Comparison of ENCODE assay signal across 10 cellular contexts in genomic region chr1:39683591-39684312, GRCh38. TPM values are rescaled to one million over a fixed set of nuclear protein-coding genes. Genes with fewer than 3 reads are reported as not detected.
DNase-seq lines count a peak whose midpoint lies in the region; ATAC-seq and TF ChIP-seq lines count a peak whose summit lies in the region.
"Had no signal": no experiment of that assay in that cellular context is flagged by ENCODE, and none has a peak within 500 bp of the region (broad histone marks: within the 10 kb centered on the region; RNA-seq: fewer than 3 reads in every experiment).

No MANE protein-coding gene starts in this region.

- POLR2A ChIA-PET in WTC11 (lab: Charles Lee), result interaction anchor here (1.0 kb wide), 1 partner anchor 18 kb away, joined by 3 read pairs; no protein-coding TSS in a partner anchor
- POLR2A ChIA-PET in naive thymus-derived CD4-positive, alpha-beta T cell (lab: Charles Lee), result interaction anchor here (1.1 to 8.2 kb wide), 3 partner anchors 8 to 55 kb away, joined by 3 to 76 read pairs (median 6); partner anchors contain the start of genes HPCAL4, NT5C1A and PPIE

- peak overlapping the region; percentile 29; the same call in 1 of the 2 replicates for H3K4me3 Mint-ChIP-seq in WTC11
- peak overlapping the region in 8 of 10 donors; percentile 23 to 70 (median 58) for H3K4me3 Mint-ChIP-seq in naive thymus-derived CD4-positive, alpha-beta T cell

- no peak overlapping the region for H3K27ac Mint-ChIP-seq in WTC11
- H3K27ac Mint-ChIP-seq in activated naive CD4-positive, alpha-beta T cell treated with anti-CD3 and anti-CD28 coated beads, Interleukin-2, amount 50 U/mL, for 72 hours, result no peak overlapping the region
- peak overlapping the region in 6 of 9 donors; percentile 16 to 75 (median 36) for H3K27ac Mint-ChIP-seq in naive thymus-derived CD4-positive, alpha-beta T cell
- H3K27ac Mint-ChIP-seq: naive B cell had no signal

- no peak for TF ChIP-seq CTCF in WTC11 (IDR thresholded peaks at IDR 0.05)

- peak overlapping the region; percentile 37 for H3K4me3 ChIP-seq in naive thymus-derived CD4-positive, alpha-beta T cell (ENCODE audit: low read length)

- H3K36me3 ChIP-seq in naive thymus-derived CD4-positive, alpha-beta T cell (ENCODE audit: control insufficient read depth in 2 of 3, insufficient read depth in 3 of 3, low read length in 3 of 3), result peaks cover 0 to 5% (median 0%) of the 10 kb centered on the region in 3 experiments

- peak overlapping the region; percentile 60 for H3K27ac ChIP-seq in naive thymus-derived CD4-positive, alpha-beta T cell (ENCODE audit: low read depth, low read length)

- intact Hi-C loops in naive thymus-derived CD4-positive, alpha-beta T cell (cut with micrococcal nuclease), result loop anchor here in 1 of 2 donors (1.0 to 5.0 kb wide), 4 partner anchors 9 to 1681 kb away; partner anchors contain the start of gene NT5C1A

- ATAC-seq in WTC11 (peak; percentile 81), GM21786 (IDR thresholded peaks at IDR 0.05; ENCODE audit: unreplicated experiment) (no peak), GM21360 (IDR thresholded peaks at IDR 0.05; ENCODE audit: unreplicated experiment) (no peak)
- ATAC-seq in activated naive CD4-positive, alpha-beta T cell treated with anti-CD3 and anti-CD28 coated beads, Interleukin-2, amount 50 U/mL, for 72 hours, result peak; percentile 18 to 35
- peak; percentile 75 for ATAC-seq in naive thymus-derived CD4-positive, alpha-beta T cell

- peak; percentile 14 for DNase-seq in CD1c-positive myeloid dendritic cell (ENCODE audit: extremely low spot score)
- peak; percentile 50 for DNase-seq in WTC11 (ENCODE audit: low spot score)
- DNase-seq in activated naive CD4-positive, alpha-beta T cell treated with anti-CD3 and anti-CD28 coated beads, Interleukin-2, amount 50 U/mL, for 72 hours (ENCODE audit: low spot score in 2 of 2), result no peak
- peak in 6 of 9 donors; percentile 39 to 73 (median 57) for DNase-seq in naive thymus-derived CD4-positive, alpha-beta T cell
- no peak for DNase-seq in SHP77 treated with DMSO at 0.1 percent for 48 hours (lab: John Stamatoyannopoulos, UW)
- no peak for DNase-seq in middle frontal gyrus (ENCODE audit: extremely low spot score, low spot score)
- DNase-seq: naive B cell, NCI-H446 had no signal

- H3K27me3 ChIP-seq in naive thymus-derived CD4-positive, alpha-beta T cell (ENCODE audit: control insufficient read depth in 2 of 2, insufficient read depth in 2 of 2, low read length in 2 of 2), result no peaks in the 10 kb centered on the region

- H3K36me3 Mint-ChIP-seq in WTC11, result no peaks in the 10 kb centered on the region; the same call in 1 of the 2 replicates
- peaks cover 6% of the 10 kb centered on the region in 2 donors for H3K36me3 Mint-ChIP-seq in activated naive CD4-positive, alpha-beta T cell treated with anti-CD3 and anti-CD28 coated beads, Interleukin-2, amount 50 U/mL, for 72 hours
- peaks cover 0 to 17% (median 4%) of the 10 kb centered on the region in 5 donors for H3K36me3 Mint-ChIP-seq in naive thymus-derived CD4-positive, alpha-beta T cell

- CTCF ChIA-PET in WTC11 (lab: Charles Lee), result interaction anchor here (0.7 to 1.8 kb wide), 7 partner anchors 10 to 115 kb away, joined by 3 to 10 read pairs (median 4); no protein-coding TSS in a partner anchor
- CTCF ChIA-PET in naive thymus-derived CD4-positive, alpha-beta T cell (lab: Charles Lee), result interaction anchor here (0.7 to 3.5 kb wide), 2 partner anchors 11 to 72 kb away, joined by 3 to 13 read pairs; partner anchors contain the start of gene NT5C1A

- peaks cover 100% of the 10 kb centered on the region for H3K27me3 Mint-ChIP-seq in WTC11 (ENCODE audit: low read depth)
- H3K27me3 Mint-ChIP-seq in naive thymus-derived CD4-positive, alpha-beta T cell, result peaks cover 0 to 46% (median 26%) of the 10 kb centered on the region in 5 donors

- no peaks in the 10 kb centered on the region for H3K9me3 Mint-ChIP-seq in WTC11
- H3K9me3 Mint-ChIP-seq in activated naive CD4-positive, alpha-beta T cell treated with anti-CD3 and anti-CD28 coated beads, Interleukin-2, amount 50 U/mL, for 72 hours, result no peaks in the 10 kb centered on the region
- peaks cover 0 to 2% (median 0%) of the 10 kb centered on the region in 11 donors for H3K9me3 Mint-ChIP-seq in naive thymus-derived CD4-positive, alpha-beta T cell

- H3K4me1 Mint-ChIP-seq in WTC11, result no peaks in the 10 kb centered on the region; the same call in 1 of the 2 replicates
- H3K4me1 Mint-ChIP-seq in naive thymus-derived CD4-positive, alpha-beta T cell, result peaks cover 14 to 55% (median 35%) of the 10 kb centered on the region in 7 donors

- H3K4me1 ChIP-seq in naive thymus-derived CD4-positive, alpha-beta T cell (ENCODE audit: control insufficient read depth in 2 of 2, insufficient read depth in 2 of 2, low read length in 2 of 2), result peaks cover 0 to 36% of the 10 kb centered on the region in 2 donors

- no peaks in the 10 kb centered on the region for H3K9me3 ChIP-seq in naive thymus-derived CD4-positive, alpha-beta T cell (ENCODE audit: control insufficient read depth in 2 of 3, low read length in 3 of 3)

TF ChIP-seq in WTC11, 78 proteins besides CTCF, POLR2A, EP300 and RAD21:
- no peak for TF ChIP-seq EMX1 (CRISPR knock-in tag; IDR thresholded peaks at IDR 0.05)
- TF ChIP-seq FOXP4 (CRISPR knock-in tag; IDR thresholded peaks at IDR 0.05), result peak; percentile 31; the same call in 1 of the 2 replicates
- peak; percentile 57; the same call in 1 of the 2 replicates for TF ChIP-seq MAX (CRISPR knock-in tag; IDR thresholded peaks at IDR 0.05)
- TF ChIP-seq CREB1 (CRISPR knock-in tag; IDR thresholded peaks at IDR 0.05), result no peak
- no peak for TF ChIP-seq KAT7 (CRISPR knock-in tag; IDR thresholded peaks at IDR 0.05; ENCODE audit: borderline replicate concordance)
- peak; percentile 21; the same call in 1 of the 2 replicates for TF ChIP-seq NR2C2 (CRISPR knock-in tag; IDR thresholded peaks at IDR 0.05)
- no peak for TF ChIP-seq MXD4 (CRISPR knock-in tag; IDR thresholded peaks at IDR 0.05; ENCODE audit: borderline replicate concordance)
- TF ChIP-seq CREM (CRISPR knock-in tag; IDR thresholded peaks at IDR 0.05), result no peak
- TF ChIP-seq FOXK1 (CRISPR knock-in tag; IDR thresholded peaks at IDR 0.05), result peak; percentile 49; the same call in 1 of the 2 replicates
- 0 out of 2 replicates have a peak, but pooled peaks have one; percentile 17 for TF ChIP-seq IRF1 (CRISPR knock-in tag; IDR thresholded peaks at IDR 0.05)
- no peak for TF ChIP-seq RORB (CRISPR knock-in tag; IDR thresholded peaks at IDR 0.05)
- 0 out of 2 replicates have a peak, but pooled peaks have one; percentile 45 for TF ChIP-seq FOXP1 (CRISPR knock-in tag; IDR thresholded peaks at IDR 0.05; ENCODE audit: borderline replicate concordance)
- 0 out of 2 replicates have a peak, but pooled peaks have one; percentile 38 for TF ChIP-seq ZNF232 (CRISPR knock-in tag; IDR thresholded peaks at IDR 0.05)

RNA-seq across cellular contexts. Expression of gene HPCAL4, which starts 7.5 kb away (rescaled TPM):
- total RNA-seq in WTC11 (2021), result 0.50 to 0.80 TPM (median 0.60 TPM) in 3 replicates
- total RNA-seq in activated naive CD4-positive, alpha-beta T cell treated with anti-CD3 and anti-CD28 coated beads, Interleukin-2, amount 50 U/mL, for 72 hours, result 1 to 10 TPM in 1 of 2 donors, under 1 TPM in 1; 0.18 to 4.3 TPM
- total RNA-seq in naive thymus-derived CD4-positive, alpha-beta T cell, result 10 to 100 TPM in 4 of 5 experiments, 1 to 10 TPM in 1; 2.9 to 49.0 (median 18.7) TPM
- 1 to 10 TPM; 3.6 to 9.4 TPM for polyA plus RNA-seq in naive thymus-derived CD4-positive, alpha-beta T cell

RNA-seq across cellular contexts. Expression of gene NT5C1A, which starts 11.8 kb away (rescaled TPM):
- total RNA-seq in WTC11 (2021), result not detected in 3 replicates
- total RNA-seq in activated naive CD4-positive, alpha-beta T cell treated with anti-CD3 and anti-CD28 coated beads, Interleukin-2, amount 50 U/mL, for 72 hours, result under 1 TPM in 1 of 2 donors, not detected in 1; 0.97 TPM
- under 1 TPM in 3 of 5 experiments, not detected in 2; 0.37 to 0.92 (median 0.65) TPM for total RNA-seq in naive thymus-derived CD4-positive, alpha-beta T cell
- not detected for polyA plus RNA-seq in naive thymus-derived CD4-positive, alpha-beta T cell

RNA-seq across cellular contexts. Expression of gene HEYL, which starts 44.3 kb away (rescaled TPM):
- total RNA-seq in WTC11 (2021), result 2.3 to 3.6 TPM (median 3.2 TPM) in 3 replicates
- total RNA-seq in activated naive CD4-positive, alpha-beta T cell treated with anti-CD3 and anti-CD28 coated beads, Interleukin-2, amount 50 U/mL, for 72 hours, result 1 to 10 TPM in 1 of 2 donors, not detected in 1; 1.1 TPM
- total RNA-seq in naive thymus-derived CD4-positive, alpha-beta T cell, result under 1 TPM in 2 of 5 experiments, not detected in 3; 0.08 to 0.16 TPM
- polyA plus RNA-seq in naive thymus-derived CD4-positive, alpha-beta T cell, result under 1 TPM in 1 of 2 donors, not detected in 1; 0.18 TPM

RNA-seq across cellular contexts. Expression of gene PPIE, which starts 54.9 kb away (rescaled TPM):
- total RNA-seq in WTC11 (2021), result 42.5 to 50.7 TPM (median 48.9 TPM) in 3 replicates
- 10 to 100 TPM; 70.6 to 79.5 TPM for total RNA-seq in activated naive CD4-positive, alpha-beta T cell treated with anti-CD3 and anti-CD28 coated beads, Interleukin-2, amount 50 U/mL, for 72 hours
- 10 to 100 TPM; 52.3 to 79.1 (median 61.3) TPM for total RNA-seq in naive thymus-derived CD4-positive, alpha-beta T cell
- 100 to 1,000 TPM; 104 to 119 TPM for polyA plus RNA-seq in naive thymus-derived CD4-positive, alpha-beta T cell

Comparison
In these comparisons a context has a peak if more than half of its experiments do, and no peak if none do; other contexts are left out.
1. DNase-seq: peak in CD1c-positive myeloid dendritic cell (single experiment), WTC11 (single experiment) and naive thymus-derived CD4-positive, alpha-beta T cell (6 of 9); none in activated naive CD4-positive, alpha-beta T cell treated with anti-CD3 and anti-CD28 coated beads, Interleukin-2, amount 50 U/mL, for 72 hours (0 of 2), SHP77 treated with DMSO at 0.1 percent for 48 hours (single experiment) and middle frontal gyrus (single experiment).
2. ATAC-seq: peak in WTC11 (single experiment), activated naive CD4-positive, alpha-beta T cell treated with anti-CD3 and anti-CD28 coated beads, Interleukin-2, amount 50 U/mL, for 72 hours (2 of 2) and naive thymus-derived CD4-positive, alpha-beta T cell (single experiment); none in GM21786 (single experiment) and GM21360 (single experiment).
3. H3K27ac Mint-ChIP-seq: peak in naive thymus-derived CD4-positive, alpha-beta T cell (6 of 9); none in WTC11 (single experiment) and activated naive CD4-positive, alpha-beta T cell treated with anti-CD3 and anti-CD28 coated beads, Interleukin-2, amount 50 U/mL, for 72 hours (0 of 2).